In genomic region chr1:234958066-234958701, GRCh38 we compare ENCODE assay signal across 13 cellular contexts.
DNase-seq lines count a peak whose midpoint lies in the region; ATAC-seq and TF ChIP-seq lines count a peak whose summit lies in the region.
"Had no signal": no experiment of that assay in that cellular context is flagged by ENCODE, and none has a peak within 500 bp of the region (broad histone marks: within the 10 kb centered on the region; RNA-seq: fewer than 3 reads in every experiment).

No MANE protein-coding gene starts in this region.

- no peak overlapping the region for H3K9ac ChIP-seq in mesenchymal stem cell (ENCODE audit: low read length)

- H3K27me3 Mint-ChIP-seq in activated T-cell treated with anti-CD3 and anti-CD28 coated beads, Interleukin-2, amount 50 U/mL, for 24 hours, result no peaks in the 10 kb centered on the region
- H3K27me3 Mint-ChIP-seq in activated T-cell treated with anti-CD3 and anti-CD28 coated beads, Interleukin-2, amount 50 U/mL, for 4 hours (ENCODE audit: low read depth), result no peaks in the 10 kb centered on the region
- H3K27me3 Mint-ChIP-seq in natural killer cell treated with Interleukin-12 subunit alpha and Interleukin-12 subunit beta and Interleukin-15 and Interleukin-18, amount 100 ng/mL, for 72 hours, result no peaks in the 10 kb centered on the region

- no peak overlapping the region for H3K4me2 ChIP-seq in mesenchymal stem cell (ENCODE audit: low read length, poor library complexity, severe bottlenecking)

- no peaks in the 10 kb centered on the region for H3K36me3 ChIP-seq in mesenchymal stem cell (ENCODE audit: control insufficient read depth in 1 of 2, insufficient read depth in 2 of 2, low read depth in 1 of 2, low read length in 2 of 2)
- H3K36me3 ChIP-seq in tibial artery, result no peaks in the 10 kb centered on the region
- no peaks in the 10 kb centered on the region for H3K36me3 ChIP-seq in effector memory CD4-positive, alpha-beta T cell (ENCODE audit: control insufficient read depth, insufficient read depth, low read length)

- H3K9me3 ChIP-seq in mesenchymal stem cell (ENCODE audit: control insufficient read depth, low read length) (no peaks in the 10 kb centered on the region), tibial artery (no peaks in the 10 kb centered on the region)
- no peaks in the 10 kb centered on the region for H3K9me3 ChIP-seq in effector memory CD4-positive, alpha-beta T cell (ENCODE audit: control insufficient read depth, low read length)

- H3K4ac ChIP-seq in mesenchymal stem cell (ENCODE audit: low read depth in 1 of 2, low read length in 2 of 2), result peak overlapping the region; percentile 51 to 83

- WGBS in mesenchymal stem cell, result 79% methylated on average over 13 of the region's 13 CpGs

- peak overlapping the region; percentile 67 to 73 for H3K18ac ChIP-seq in mesenchymal stem cell (ENCODE audit: low read depth in 1 of 2, low read length in 2 of 2)

- ATAC-seq in activated T-cell treated with anti-CD3 and anti-CD28 coated beads, Interleukin-2, amount 50 U/mL, for 4 hours, result no peak
- ATAC-seq in natural killer cell treated with Interleukin-12 subunit alpha and Interleukin-12 subunit beta and Interleukin-15 and Interleukin-18, amount 100 ng/mL, for 72 hours, result no peak
- ATAC-seq in HG03354 (IDR thresholded peaks at IDR 0.05; ENCODE audit: poor library complexity, severe bottlenecking, unreplicated experiment), result no peak

- H3K23ac ChIP-seq in mesenchymal stem cell (ENCODE audit: low read length in 2 of 2), result no peak overlapping the region

- peak overlapping the region; percentile 75 for H2BK15ac ChIP-seq in mesenchymal stem cell (ENCODE audit: low read depth, poor library complexity, severe bottlenecking)

- no peaks in the 10 kb centered on the region for H3K27me3 ChIP-seq in mesenchymal stem cell (ENCODE audit: control insufficient read depth in 1 of 2, insufficient read depth in 1 of 2, low read length in 2 of 2)
- no peaks in the 10 kb centered on the region for H3K27me3 ChIP-seq in tibial artery
- H3K27me3 ChIP-seq in effector memory CD4-positive, alpha-beta T cell (replicated peaks; ENCODE audit: control insufficient read depth, insufficient read depth, low read length, poor library complexity, severe bottlenecking), result no peaks in the 10 kb centered on the region

- peak overlapping the region in 1 of 2 experiments; percentile 5 for H3K14ac ChIP-seq in mesenchymal stem cell (ENCODE audit: low read length in 2 of 2)

- intact Hi-C loops in tibial artery (cut with DNase I; ENCODE audit: low total_unique reads), result no loop called here

- H4K91ac ChIP-seq in mesenchymal stem cell (ENCODE audit: low read length), result peak overlapping the region; percentile 93

- peak; percentile 28 for DNase-seq in activated T-cell treated with anti-CD3 and anti-CD28 coated beads, Interleukin-2, amount 50 U/mL, for 24 hours
- no peak for DNase-seq in activated T-cell treated with anti-CD3 and anti-CD28 coated beads, Interleukin-2, amount 50 U/mL, for 4 hours
- DNase-seq in mesenchymal stem cell (no peak), tibial artery (no peak)
- no peak for DNase-seq in natural killer cell treated with Interleukin-12 subunit alpha and Interleukin-12 subunit beta and Interleukin-15 and Interleukin-18, amount 100 ng/mL, for 72 hours (ENCODE audit: low spot score)
- DNase-seq in effector memory CD4-positive, alpha-beta T cell, result no peak
- DNase-seq: activated CD4-positive, alpha-beta T cell treated with anti-CD3 and anti-CD28 coated beads for 1 hour; AML-193; anterior cingulate cortex; stimulated activated CD4-positive, alpha-beta T cell treated with anti-CD3 and anti-CD28 coated beads, Interleukin-4, amount 100 ng/mL, for 24 hours had no signal

- H2BK12ac ChIP-seq in mesenchymal stem cell (ENCODE audit: low read length in 2 of 2), result peak overlapping the region; percentile 11 to 71

- H3K36me3 Mint-ChIP-seq in activated T-cell treated with anti-CD3 and anti-CD28 coated beads, Interleukin-2, amount 50 U/mL, for 24 hours (ENCODE audit: low read depth), result no peaks in the 10 kb centered on the region
- H3K36me3 Mint-ChIP-seq in activated T-cell treated with anti-CD3 and anti-CD28 coated beads, Interleukin-2, amount 50 U/mL, for 4 hours (ENCODE audit: insufficient read depth), result no peaks in the 10 kb centered on the region
- H3K36me3 Mint-ChIP-seq in natural killer cell treated with Interleukin-12 subunit alpha and Interleukin-12 subunit beta and Interleukin-15 and Interleukin-18, amount 100 ng/mL, for 72 hours, result no peaks in the 10 kb centered on the region
- H3K36me3 Mint-ChIP-seq: mesothelial cell of epicardium had no signal

- peaks cover 48% of the 10 kb centered on the region for H3K4me1 ChIP-seq in mesenchymal stem cell (ENCODE audit: control insufficient read depth, insufficient read depth, low read depth, low read length)
- H3K4me1 ChIP-seq in tibial artery, result peaks cover 0 to 63% (median 49%) of the 10 kb centered on the region in 4 donors
- peaks cover 46% of the 10 kb centered on the region for H3K4me1 ChIP-seq in effector memory CD4-positive, alpha-beta T cell (ENCODE audit: control insufficient read depth, insufficient read depth, low read length, poor library complexity, severe bottlenecking)

- no peak overlapping the region for H3K4me3 ChIP-seq in mesenchymal stem cell (ENCODE audit: insufficient read depth in 1 of 2, low read depth in 1 of 2, low read length in 2 of 2)
- H3K4me3 ChIP-seq in tibial artery, result no peak overlapping the region
- H3K4me3 ChIP-seq in effector memory CD4-positive, alpha-beta T cell (ENCODE audit: insufficient read depth, low read depth, low read length, poor library complexity, severe bottlenecking), result no peak overlapping the region

- no peak overlapping the region for H2AFZ ChIP-seq in mesenchymal stem cell (ENCODE audit: low read depth, low read length)

- peak overlapping the region; percentile 69 for H2BK120ac ChIP-seq in mesenchymal stem cell (ENCODE audit: low read depth, low read length)

- H3K4me1 Mint-ChIP-seq in activated T-cell treated with anti-CD3 and anti-CD28 coated beads, Interleukin-2, amount 50 U/mL, for 24 hours (ENCODE audit: low read depth), result peaks cover 93% of the 10 kb centered on the region
- peaks cover 76% of the 10 kb centered on the region for H3K4me1 Mint-ChIP-seq in activated T-cell treated with anti-CD3 and anti-CD28 coated beads, Interleukin-2, amount 50 U/mL, for 4 hours (ENCODE audit: low read depth)
- H3K4me1 Mint-ChIP-seq in natural killer cell treated with Interleukin-12 subunit alpha and Interleukin-12 subunit beta and Interleukin-15 and Interleukin-18, amount 100 ng/mL, for 72 hours (ENCODE audit: low read depth in 2 of 2), result peaks cover 76 to 77% of the 10 kb centered on the region in 2 donors

- no peak for TF ChIP-seq CTCF in VCaP (conservative IDR thresholded peaks at IDR 0.05)
- no peak for TF ChIP-seq CTCF in tibial artery (IDR thresholded peaks at IDR 0.05)

- H3K27ac ChIP-seq in VCaP (peak overlapping the region; percentile 98), mesenchymal stem cell (ENCODE audit: low read length, poor library complexity, severe bottlenecking) (peak overlapping the region; percentile 84), tibial artery (peak overlapping the region; percentile 60 to 63)
- no peak overlapping the region for H3K27ac ChIP-seq in effector memory CD4-positive, alpha-beta T cell (ENCODE audit: insufficient read depth, low read length, poor library complexity, severe bottlenecking)

- peak overlapping the region; percentile 81 for H2AK5ac ChIP-seq in mesenchymal stem cell (ENCODE audit: low read length, severe bottlenecking)

- H3K9me3 Mint-ChIP-seq in activated T-cell treated with anti-CD3 and anti-CD28 coated beads, Interleukin-2, amount 50 U/mL, for 24 hours, result no peaks in the 10 kb centered on the region
- no peaks in the 10 kb centered on the region for H3K9me3 Mint-ChIP-seq in activated T-cell treated with anti-CD3 and anti-CD28 coated beads, Interleukin-2, amount 50 U/mL, for 4 hours
- H3K9me3 Mint-ChIP-seq in natural killer cell treated with Interleukin-12 subunit alpha and Interleukin-12 subunit beta and Interleukin-15 and Interleukin-18, amount 100 ng/mL, for 72 hours, result no peaks in the 10 kb centered on the region
- H3K9me3 Mint-ChIP-seq: mesothelial cell of epicardium had no signal

- H4K8ac ChIP-seq in mesenchymal stem cell (ENCODE audit: low read length), result peak overlapping the region; percentile 68

- no peak overlapping the region for H3K27ac Mint-ChIP-seq in activated T-cell treated with anti-CD3 and anti-CD28 coated beads, Interleukin-2, amount 50 U/mL, for 24 hours
- H3K27ac Mint-ChIP-seq in natural killer cell treated with Interleukin-12 subunit alpha and Interleukin-12 subunit beta and Interleukin-15 and Interleukin-18, amount 100 ng/mL, for 72 hours, result peak overlapping the region in 1 of 2 donors; percentile 98

- H3K4me3 Mint-ChIP-seq in activated T-cell treated with anti-CD3 and anti-CD28 coated beads, Interleukin-2, amount 50 U/mL, for 24 hours, result no peak overlapping the region
- H3K4me3 Mint-ChIP-seq in activated T-cell treated with anti-CD3 and anti-CD28 coated beads, Interleukin-2, amount 50 U/mL, for 4 hours, result no peak overlapping the region
- H3K4me3 Mint-ChIP-seq in natural killer cell treated with Interleukin-12 subunit alpha and Interleukin-12 subunit beta and Interleukin-15 and Interleukin-18, amount 100 ng/mL, for 72 hours, result no peak overlapping the region
- H3K4me3 Mint-ChIP-seq: mesothelial cell of epicardium had no signal

- no peaks in the 10 kb centered on the region for H3K79me1 ChIP-seq in mesenchymal stem cell (replicated peaks; ENCODE audit: low read length, poor library complexity, severe bottlenecking)

- peak overlapping the region; percentile 58 for H2BK5ac ChIP-seq in mesenchymal stem cell (ENCODE audit: low read depth, low read length, poor library complexity, severe bottlenecking)
